In genomic region chr4:102511830-102512605, GRCh38 we compare ENCODE assay signal across 14 cellular contexts.
"Had no signal": no experiment of that assay in that cellular context is flagged by ENCODE, and none has a peak within 500 bp of the region (broad histone marks: within the 10 kb centered on the region; RNA-seq: fewer than 3 reads in every experiment).

No MANE protein-coding gene starts in this region.

- H3K4me1 ChIP-seq: testis had no signal

- H3K4me3 ChIP-seq: testis, vagina had no signal

- DNase-seq: activated CD4-positive, alpha-beta memory T cell treated with anti-CD3 and anti-CD28 coated beads, Interleukin-2, amount 10 ng/mL, durations not matched to agents 7 days and 5 days; activated CD8-positive, alpha-beta memory T cell treated with anti-CD3 and anti-CD28 coated beads, Interleukin-2, amount 50 U/mL, for 48 hours; activated naive CD4-positive, alpha-beta T cell treated with anti-CD3 and anti-CD28 coated beads for 36 hours; amniotic stem cell; brain microvascular endothelial cell; dermis blood vessel endothelial cell; left colon; stimulated activated CD4-positive, alpha-beta T cell treated with anti-CD3 and anti-CD28 coated beads, Interleukin-12 subunit alpha, Interleukin-12 subunit beta, amount 100 ng/mL, for 4 hours; stimulated activated naive CD4-positive, alpha-beta T cell treated with Interleukin-2 at 50 U/mL for 16 hours; T-cell; testis had no signal

- H3K36me3 ChIP-seq: brain microvascular endothelial cell, vagina had no signal

- ATAC-seq: esophagus mucosa, left colon had no signal

- H3K27me3 ChIP-seq: brain microvascular endothelial cell, testis, vagina had no signal

- H3K27ac ChIP-seq: brain microvascular endothelial cell, testis, vagina, VCaP had no signal

- H3K9me3 ChIP-seq: testis, vagina had no signal
